ENCODE assay signal across 18 cellular contexts in the genomic region with DNA sequence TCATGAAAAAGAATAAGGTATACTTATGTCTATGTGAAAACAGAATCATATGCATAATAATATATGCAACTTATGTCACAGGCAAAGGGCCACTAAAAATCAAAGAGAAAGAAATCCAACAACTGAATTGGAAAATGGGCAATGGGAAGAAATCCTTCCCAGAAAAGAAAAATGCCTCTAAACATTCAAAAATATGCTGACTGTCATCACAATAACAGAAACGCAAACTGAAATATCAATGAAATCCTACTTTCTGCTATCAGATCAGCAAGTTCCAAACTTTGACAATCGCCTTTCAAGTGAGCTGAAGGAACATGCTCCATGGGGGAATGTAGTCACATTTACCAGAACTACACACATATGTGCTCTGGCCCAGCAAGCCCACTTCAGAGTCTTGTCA.
DNase-seq lines count a peak whose midpoint lies in the region; ATAC-seq and TF ChIP-seq lines count a peak whose summit lies in the region.
"Had no signal": no experiment of that assay in that cellular context is flagged by ENCODE, and none has a peak within 500 bp of the region (broad histone marks: within the 10 kb centered on the region; RNA-seq: fewer than 3 reads in every experiment).

No MANE protein-coding gene starts in this region.

- peak overlapping the region in 5 of 11 experiments; percentile 21 to 60 (median 43); a peak in 6 of 22 replicates for H3K27ac ChIP-seq in BLaER1 treated with 17β-estradiol and CSF1 and Interleukin-3, amounts not matched to agents 10 nM and 100 nM
- H3K27ac ChIP-seq in OCI-LY3 (ENCODE audit: low read length) (peak overlapping the region; percentile 87), colonic mucosa (no peak overlapping the region), testis (no peak overlapping the region)
- H3K27ac ChIP-seq: PC-9, RWPE1 had no signal

- H3K27me3 ChIP-seq in BLaER1 treated with 17β-estradiol and CSF1 and Interleukin-3, amounts not matched to agents 10 nM and 100 nM, result no peaks in the 10 kb centered on the region
- H3K27me3 ChIP-seq in OCI-LY3 (ENCODE audit: low read depth, low read length), result no peaks in the 10 kb centered on the region
- no peaks in the 10 kb centered on the region for H3K27me3 ChIP-seq in colonic mucosa
- H3K27me3 ChIP-seq in testis, result no peaks in the 10 kb centered on the region

- peak overlapping the region; percentile 63 to 92 (median 78); a peak in 21 of 22 replicates for H3K4me2 ChIP-seq in BLaER1 treated with 17β-estradiol and CSF1 and Interleukin-3, amounts not matched to agents 10 nM and 100 nM
- peak overlapping the region; percentile 66 for H3K4me2 ChIP-seq in OCI-LY3 (ENCODE audit: low read length)
- H3K4me2 ChIP-seq: PC-9 had no signal

- peaks cover 4% of the 10 kb centered on the region; the same call in 1 of the 2 replicates for H3K79me2 ChIP-seq in OCI-LY3 (ENCODE audit: low read length)

- no peak overlapping the region for H3K9ac ChIP-seq in BLaER1 treated with 17β-estradiol and CSF1 and Interleukin-3, amounts not matched to agents 10 nM and 100 nM
- no peak overlapping the region for H3K9ac ChIP-seq in OCI-LY3 (ENCODE audit: low read length)
- H3K9ac ChIP-seq in colonic mucosa (ENCODE audit: low read depth in 2 of 2, low read length in 2 of 2), result no peak overlapping the region

- no peak overlapping the region for H2AFZ ChIP-seq in OCI-LY3 (ENCODE audit: low read depth, low read length)
- H2AFZ ChIP-seq: PC-9 had no signal

- 93 to 94% methylated on average over 2 of the region's 2 CpGs for WGBS in testis, 2 donors

- TF ChIP-seq POLR2A in testis (IDR thresholded peaks at IDR 0.05), result no peak

- peaks cover 56 to 92% (median 81%) of the 10 kb centered on the region in 10 experiments for H3K4me1 ChIP-seq in BLaER1 treated with 17β-estradiol and CSF1 and Interleukin-3, amounts not matched to agents 10 nM and 100 nM
- peaks cover 64% of the 10 kb centered on the region for H3K4me1 ChIP-seq in OCI-LY3 (ENCODE audit: low read length)
- H3K4me1 ChIP-seq in colonic mucosa, result no peaks in the 10 kb centered on the region
- peaks cover 15% of the 10 kb centered on the region for H3K4me1 ChIP-seq in testis

- no peak for ATAC-seq in sciatic nerve
- ATAC-seq in GM19324 (IDR thresholded peaks at IDR 0.05; ENCODE audit: low FRiP score, unreplicated experiment), result no peak
- ATAC-seq: SK-N-SH treated with all-trans-retinoic acid at 6 μM for 48 hours had no signal

- H3K36me3 ChIP-seq in BLaER1 treated with 17β-estradiol and CSF1 and Interleukin-3, amounts not matched to agents 10 nM and 100 nM, result no peaks in the 10 kb centered on the region
- H3K36me3 ChIP-seq in OCI-LY3 (replicated peaks; ENCODE audit: low read depth, low read length) (peaks cover 15% of the 10 kb centered on the region), colonic mucosa (no peaks in the 10 kb centered on the region), testis (ENCODE audit: low read depth, missing control alignments) (no peaks in the 10 kb centered on the region)

- intact Hi-C loops in sciatic nerve (cut with DNase I), result no loop called here
- intact Hi-C loops in colonic mucosa (cut with DNase I), result no loop called here
- intact Hi-C loops in testis (cut with DNase I; ENCODE audit: low total_unique reads), result no loop called here

- no peak for TF ChIP-seq CTCF in GM12875 (IDR thresholded peaks at IDR 0.05; ENCODE audit: borderline replicate concordance, insufficient read depth, low read depth, low read length)
- no peak for TF ChIP-seq CTCF in OCI-LY3 (IDR thresholded peaks at IDR 0.05; ENCODE audit: low read depth, low read length)
- no peak for TF ChIP-seq CTCF in colonic mucosa (IDR thresholded peaks at IDR 0.05)
- TF ChIP-seq CTCF in testis (IDR thresholded peaks at IDR 0.05), result no peak

- H4K20me1 ChIP-seq in BLaER1 treated with 17β-estradiol and CSF1 and Interleukin-3, amounts not matched to agents 10 nM and 100 nM, result no peaks in the 10 kb centered on the region
- no peaks in the 10 kb centered on the region for H4K20me1 ChIP-seq in OCI-LY3 (ENCODE audit: insufficient read depth, low read length)

- DNase-seq in sciatic nerve (ENCODE audit: low spot score), result peak; percentile 5
- DNase-seq in colonic mucosa, result no peak
- DNase-seq in testis, result no peak
- DNase-seq: DMS79 treated with DMSO at 0.1 percent for 48 hours, H9, NCI-H1105 treated with DMSO at 0.1 percent for 48 hours, NCI-H1694, NCI-H2081 treated with DMSO at 0.1 percent for 48 hours, NCI-H510A, NCI-H748 treated with DMSO at 0.1 percent for 48 hours, PC-9, T-helper 1 cell had no signal

- no peak overlapping the region for H3K4me3 ChIP-seq in BLaER1 treated with 17β-estradiol and CSF1 and Interleukin-3, amounts not matched to agents 10 nM and 100 nM
- H3K4me3 ChIP-seq in GM12875 (ENCODE audit: low read depth, low read length) (peak overlapping the region; percentile 67), OCI-LY3 (ENCODE audit: low read length) (peak overlapping the region; percentile 69; the same call in 1 of the 2 replicates), colonic mucosa (no peak overlapping the region), testis (no peak overlapping the region)
- H3K4me3 ChIP-seq: PC-9 had no signal

- H3K9me3 ChIP-seq in BLaER1 treated with 17β-estradiol and CSF1 and Interleukin-3, amounts not matched to agents 10 nM and 100 nM (replicated peaks in 1 of 11), result peaks cover 0 to 15% (median 8%) of the 10 kb centered on the region in 11 experiments; a peak in 12 of 22 replicates
- H3K9me3 ChIP-seq in OCI-LY3 (ENCODE audit: insufficient read depth, low read length) (no peaks in the 10 kb centered on the region; the same call in 1 of the 2 replicates), colonic mucosa (no peaks in the 10 kb centered on the region), testis (no peaks in the 10 kb centered on the region)

Comparison
In these comparisons a context has a peak if more than half of its experiments do, and no peak if none do; other contexts are left out.
1. H3K4me3 ChIP-seq: peak in GM12875 (single experiment) and OCI-LY3 (single experiment); none in BLaER1 treated with 17β-estradiol and CSF1 and Interleukin-3, amounts not matched to agents 10 nM and 100 nM (0 of 10), colonic mucosa (single experiment) and testis (0 of 2).